Comparison of ENCODE assay signal across 1 cellular context in the genomic region with DNA sequence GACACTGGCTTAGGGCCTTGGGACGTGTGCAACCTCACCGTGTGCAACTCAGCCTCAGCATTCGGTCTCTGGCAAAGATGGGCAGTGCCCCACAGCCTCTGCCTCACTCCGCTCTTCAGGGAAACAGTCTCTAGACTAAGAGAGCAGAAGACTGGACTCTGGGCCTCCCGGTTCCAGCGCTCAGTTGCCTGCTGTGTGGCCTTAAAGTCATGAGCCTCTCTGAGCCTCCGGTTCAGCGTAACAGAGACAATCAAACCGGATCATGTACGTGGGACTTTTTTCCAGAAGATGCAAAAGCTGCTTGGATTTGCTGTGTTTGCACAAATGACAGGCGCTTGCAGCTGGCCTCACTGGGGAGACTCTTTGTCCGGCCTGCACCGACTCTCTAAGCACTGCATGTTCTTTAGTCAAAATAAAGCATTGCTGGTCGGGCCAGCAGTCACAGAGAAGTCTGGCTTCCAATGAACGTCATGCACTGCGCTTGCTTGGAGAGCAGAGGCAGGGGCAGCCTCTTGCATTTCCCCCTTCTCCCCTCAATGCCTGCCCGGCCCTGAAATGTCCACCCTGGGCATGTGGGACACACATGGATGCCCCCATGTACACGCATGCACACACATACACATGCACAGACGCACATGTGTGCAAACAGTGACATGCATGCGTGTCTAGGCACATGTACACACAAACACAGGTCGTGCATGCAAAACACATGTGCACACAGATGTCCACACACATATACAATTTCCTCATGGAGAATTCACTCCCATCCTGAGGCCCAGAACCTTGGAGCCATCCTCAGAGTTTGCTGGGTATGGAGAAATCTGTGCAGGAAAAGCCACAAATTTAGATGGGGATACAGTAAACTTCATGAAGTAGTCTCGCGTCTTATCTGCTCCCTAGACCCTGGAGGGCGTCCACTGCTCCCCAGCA.
TF ChIP-seq lines count a peak whose summit lies in the region.

No MANE protein-coding gene starts in this region.

TF ChIP-seq in HepG2, 621 proteins besides CTCF, POLR2A, EP300 and RAD21 (continued from another document and continues in another):
- TF ChIP-seq, protein P1, sequence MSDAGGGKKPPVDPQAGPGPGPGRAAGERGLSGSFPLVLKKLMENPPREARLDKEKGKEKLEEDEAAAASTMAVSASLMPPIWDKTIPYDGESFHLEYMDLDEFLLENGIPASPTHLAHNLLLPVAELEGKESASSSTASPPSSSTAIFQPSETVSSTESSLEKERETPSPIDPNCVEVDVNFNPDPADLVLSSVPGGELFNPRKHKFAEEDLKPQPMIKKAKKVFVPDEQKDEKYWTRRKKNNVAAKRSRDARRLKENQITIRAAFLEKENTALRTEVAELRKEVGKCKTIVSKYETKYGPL (CRISPR knock-in tag; IDR thresholded peaks at IDR 0.05), result no peak
- TF ChIP-seq, protein P2, sequence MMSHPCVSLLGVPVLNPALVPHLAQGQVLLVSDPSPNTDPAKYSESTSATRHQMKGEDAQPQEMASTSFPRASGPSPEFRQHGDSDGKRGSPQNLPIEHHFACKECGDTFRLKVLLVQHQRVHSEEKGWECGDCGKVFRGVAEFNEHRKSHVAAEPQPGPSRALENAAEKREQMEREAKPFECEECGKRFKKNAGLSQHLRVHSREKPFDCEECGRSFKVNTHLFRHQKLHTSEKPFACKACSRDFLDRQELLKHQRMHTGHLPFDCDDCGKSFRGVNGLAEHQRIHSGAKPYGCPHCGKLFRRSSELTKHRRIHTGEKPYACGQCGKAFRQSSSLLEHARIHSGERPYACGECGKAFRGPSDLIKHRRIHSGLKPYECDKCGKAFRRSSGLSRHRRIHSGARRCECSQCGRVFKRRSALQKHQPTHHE (CRISPR knock-in tag; IDR thresholded peaks at IDR 0.05; ENCODE audit: borderline replicate concordance), result no peak
- TF ChIP-seq GTF3A (CRISPR knock-in tag; conservative IDR thresholded peaks at IDR 0.05), result 0 out of 2 replicates have a peak, but pooled peaks have one; percentile 36
- no peak for TF ChIP-seq ZBTB8A (CRISPR knock-in tag; IDR thresholded peaks at IDR 0.05; ENCODE audit: borderline replicate concordance, low read depth)
- no peak for TF ChIP-seq ZNF460 (CRISPR knock-in tag; IDR thresholded peaks at IDR 0.05; ENCODE audit: borderline replicate concordance)
- TF ChIP-seq ZNF788 (CRISPR knock-in tag; IDR thresholded peaks at IDR 0.05; ENCODE audit: borderline replicate concordance), result no peak
- TF ChIP-seq, protein P3, sequence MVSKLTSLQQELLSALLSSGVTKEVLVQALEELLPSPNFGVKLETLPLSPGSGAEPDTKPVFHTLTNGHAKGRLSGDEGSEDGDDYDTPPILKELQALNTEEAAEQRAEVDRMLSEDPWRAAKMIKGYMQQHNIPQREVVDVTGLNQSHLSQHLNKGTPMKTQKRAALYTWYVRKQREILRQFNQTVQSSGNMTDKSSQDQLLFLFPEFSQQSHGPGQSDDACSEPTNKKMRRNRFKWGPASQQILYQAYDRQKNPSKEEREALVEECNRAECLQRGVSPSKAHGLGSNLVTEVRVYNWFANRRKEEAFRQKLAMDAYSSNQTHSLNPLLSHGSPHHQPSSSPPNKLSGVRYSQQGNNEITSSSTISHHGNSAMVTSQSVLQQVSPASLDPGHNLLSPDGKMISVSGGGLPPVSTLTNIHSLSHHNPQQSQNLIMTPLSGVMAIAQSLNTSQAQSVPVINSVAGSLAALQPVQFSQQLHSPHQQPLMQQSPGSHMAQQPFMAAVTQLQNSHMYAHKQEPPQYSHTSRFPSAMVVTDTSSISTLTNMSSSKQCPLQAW (CRISPR knock-in tag; IDR thresholded peaks at IDR 0.05), result no peak
- no peak for TF ChIP-seq MTF1 (CRISPR knock-in tag; IDR thresholded peaks at IDR 0.05)
- TF ChIP-seq ZNF12 (CRISPR knock-in tag; IDR thresholded peaks at IDR 0.05), result no peak
- TF ChIP-seq TP53 (CRISPR knock-in tag; conservative IDR thresholded peaks at IDR 0.05), result no peak
- no peak for TF ChIP-seq HNRNPUL1 (IDR thresholded peaks at IDR 0.05; ENCODE audit: low read depth, low read length)
- no peak for TF ChIP-seq FLYWCH1 (CRISPR knock-in tag; IDR thresholded peaks at IDR 0.05)
- no peak for TF ChIP-seq ZNF720 (CRISPR knock-in tag; IDR thresholded peaks at IDR 0.05)
- TF ChIP-seq, protein P4, sequence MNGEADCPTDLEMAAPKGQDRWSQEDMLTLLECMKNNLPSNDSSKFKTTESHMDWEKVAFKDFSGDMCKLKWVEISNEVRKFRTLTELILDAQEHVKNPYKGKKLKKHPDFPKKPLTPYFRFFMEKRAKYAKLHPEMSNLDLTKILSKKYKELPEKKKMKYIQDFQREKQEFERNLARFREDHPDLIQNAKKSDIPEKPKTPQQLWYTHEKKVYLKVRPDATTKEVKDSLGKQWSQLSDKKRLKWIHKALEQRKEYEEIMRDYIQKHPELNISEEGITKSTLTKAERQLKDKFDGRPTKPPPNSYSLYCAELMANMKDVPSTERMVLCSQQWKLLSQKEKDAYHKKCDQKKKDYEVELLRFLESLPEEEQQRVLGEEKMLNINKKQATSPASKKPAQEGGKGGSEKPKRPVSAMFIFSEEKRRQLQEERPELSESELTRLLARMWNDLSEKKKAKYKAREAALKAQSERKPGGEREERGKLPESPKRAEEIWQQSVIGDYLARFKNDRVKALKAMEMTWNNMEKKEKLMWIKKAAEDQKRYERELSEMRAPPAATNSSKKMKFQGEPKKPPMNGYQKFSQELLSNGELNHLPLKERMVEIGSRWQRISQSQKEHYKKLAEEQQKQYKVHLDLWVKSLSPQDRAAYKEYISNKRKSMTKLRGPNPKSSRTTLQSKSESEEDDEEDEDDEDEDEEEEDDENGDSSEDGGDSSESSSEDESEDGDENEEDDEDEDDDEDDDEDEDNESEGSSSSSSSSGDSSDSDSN (CRISPR knock-in tag; IDR thresholded peaks at IDR 0.05), result 0 out of 2 replicates have a peak, but pooled peaks have one; percentile 12
- TF ChIP-seq, protein P5, sequence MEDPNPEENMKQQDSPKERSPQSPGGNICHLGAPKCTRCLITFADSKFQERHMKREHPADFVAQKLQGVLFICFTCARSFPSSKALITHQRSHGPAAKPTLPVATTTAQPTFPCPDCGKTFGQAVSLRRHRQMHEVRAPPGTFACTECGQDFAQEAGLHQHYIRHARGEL (CRISPR knock-in tag; IDR thresholded peaks at IDR 0.05), result no peak
- TF ChIP-seq REPIN1 (CRISPR knock-in tag; IDR thresholded peaks at IDR 0.05; ENCODE audit: borderline replicate concordance, low read depth), result no peak
- no peak for TF ChIP-seq AGO2 (optimal IDR thresholded peaks at IDR 0.05; ENCODE audit: low read depth, low read length)
- TF ChIP-seq ZNF713 (CRISPR knock-in tag; IDR thresholded peaks at IDR 0.05), result peak; percentile 59; the same call in 1 of the 2 replicates
- no peak for TF ChIP-seq GATAD1 (CRISPR knock-in tag; IDR thresholded peaks at IDR 0.05)
- TF ChIP-seq ZNF670 (CRISPR knock-in tag; IDR thresholded peaks at IDR 0.05; ENCODE audit: borderline replicate concordance), result no peak
- TF ChIP-seq, protein P6, sequence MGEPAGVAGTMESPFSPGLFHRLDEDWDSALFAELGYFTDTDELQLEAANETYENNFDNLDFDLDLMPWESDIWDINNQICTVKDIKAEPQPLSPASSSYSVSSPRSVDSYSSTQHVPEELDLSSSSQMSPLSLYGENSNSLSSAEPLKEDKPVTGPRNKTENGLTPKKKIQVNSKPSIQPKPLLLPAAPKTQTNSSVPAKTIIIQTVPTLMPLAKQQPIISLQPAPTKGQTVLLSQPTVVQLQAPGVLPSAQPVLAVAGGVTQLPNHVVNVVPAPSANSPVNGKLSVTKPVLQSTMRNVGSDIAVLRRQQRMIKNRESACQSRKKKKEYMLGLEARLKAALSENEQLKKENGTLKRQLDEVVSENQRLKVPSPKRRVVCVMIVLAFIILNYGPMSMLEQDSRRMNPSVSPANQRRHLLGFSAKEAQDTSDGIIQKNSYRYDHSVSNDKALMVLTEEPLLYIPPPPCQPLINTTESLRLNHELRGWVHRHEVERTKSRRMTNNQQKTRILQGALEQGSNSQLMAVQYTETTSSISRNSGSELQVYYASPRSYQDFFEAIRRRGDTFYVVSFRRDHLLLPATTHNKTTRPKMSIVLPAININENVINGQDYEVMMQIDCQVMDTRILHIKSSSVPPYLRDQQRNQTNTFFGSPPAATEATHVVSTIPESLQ (CRISPR knock-in tag; conservative IDR thresholded peaks at IDR 0.05), result no peak
- no peak for TF ChIP-seq ZIK1 (CRISPR knock-in tag; IDR thresholded peaks at IDR 0.05; ENCODE audit: borderline replicate concordance, low read depth)
- TF ChIP-seq ZNF652 (CRISPR knock-in tag; IDR thresholded peaks at IDR 0.05; ENCODE audit: borderline replicate concordance, low read depth), result no peak
- no peak for TF ChIP-seq ZNF441 (CRISPR knock-in tag; IDR thresholded peaks at IDR 0.05; ENCODE audit: borderline replicate concordance)
- TF ChIP-seq, protein P7, sequence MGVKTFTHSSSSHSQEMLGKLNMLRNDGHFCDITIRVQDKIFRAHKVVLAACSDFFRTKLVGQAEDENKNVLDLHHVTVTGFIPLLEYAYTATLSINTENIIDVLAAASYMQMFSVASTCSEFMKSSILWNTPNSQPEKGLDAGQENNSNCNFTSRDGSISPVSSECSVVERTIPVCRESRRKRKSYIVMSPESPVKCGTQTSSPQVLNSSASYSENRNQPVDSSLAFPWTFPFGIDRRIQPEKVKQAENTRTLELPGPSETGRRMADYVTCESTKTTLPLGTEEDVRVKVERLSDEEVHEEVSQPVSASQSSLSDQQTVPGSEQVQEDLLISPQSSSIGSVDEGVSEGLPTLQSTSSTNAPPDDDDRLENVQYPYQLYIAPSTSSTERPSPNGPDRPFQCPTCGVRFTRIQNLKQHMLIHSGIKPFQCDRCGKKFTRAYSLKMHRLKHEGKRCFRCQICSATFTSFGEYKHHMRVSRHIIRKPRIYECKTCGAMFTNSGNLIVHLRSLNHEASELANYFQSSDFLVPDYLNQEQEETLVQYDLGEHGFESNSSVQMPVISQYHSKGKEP (CRISPR knock-in tag; IDR thresholded peaks at IDR 0.05), result no peak
- TF ChIP-seq HIVEP1 (CRISPR knock-in tag; IDR thresholded peaks at IDR 0.05), result 0 out of 2 replicates have a peak, but pooled peaks have one; percentile 16
- TF ChIP-seq MIER2 (CRISPR knock-in tag; IDR thresholded peaks at IDR 0.05), result no peak
- TF ChIP-seq, protein P8, sequence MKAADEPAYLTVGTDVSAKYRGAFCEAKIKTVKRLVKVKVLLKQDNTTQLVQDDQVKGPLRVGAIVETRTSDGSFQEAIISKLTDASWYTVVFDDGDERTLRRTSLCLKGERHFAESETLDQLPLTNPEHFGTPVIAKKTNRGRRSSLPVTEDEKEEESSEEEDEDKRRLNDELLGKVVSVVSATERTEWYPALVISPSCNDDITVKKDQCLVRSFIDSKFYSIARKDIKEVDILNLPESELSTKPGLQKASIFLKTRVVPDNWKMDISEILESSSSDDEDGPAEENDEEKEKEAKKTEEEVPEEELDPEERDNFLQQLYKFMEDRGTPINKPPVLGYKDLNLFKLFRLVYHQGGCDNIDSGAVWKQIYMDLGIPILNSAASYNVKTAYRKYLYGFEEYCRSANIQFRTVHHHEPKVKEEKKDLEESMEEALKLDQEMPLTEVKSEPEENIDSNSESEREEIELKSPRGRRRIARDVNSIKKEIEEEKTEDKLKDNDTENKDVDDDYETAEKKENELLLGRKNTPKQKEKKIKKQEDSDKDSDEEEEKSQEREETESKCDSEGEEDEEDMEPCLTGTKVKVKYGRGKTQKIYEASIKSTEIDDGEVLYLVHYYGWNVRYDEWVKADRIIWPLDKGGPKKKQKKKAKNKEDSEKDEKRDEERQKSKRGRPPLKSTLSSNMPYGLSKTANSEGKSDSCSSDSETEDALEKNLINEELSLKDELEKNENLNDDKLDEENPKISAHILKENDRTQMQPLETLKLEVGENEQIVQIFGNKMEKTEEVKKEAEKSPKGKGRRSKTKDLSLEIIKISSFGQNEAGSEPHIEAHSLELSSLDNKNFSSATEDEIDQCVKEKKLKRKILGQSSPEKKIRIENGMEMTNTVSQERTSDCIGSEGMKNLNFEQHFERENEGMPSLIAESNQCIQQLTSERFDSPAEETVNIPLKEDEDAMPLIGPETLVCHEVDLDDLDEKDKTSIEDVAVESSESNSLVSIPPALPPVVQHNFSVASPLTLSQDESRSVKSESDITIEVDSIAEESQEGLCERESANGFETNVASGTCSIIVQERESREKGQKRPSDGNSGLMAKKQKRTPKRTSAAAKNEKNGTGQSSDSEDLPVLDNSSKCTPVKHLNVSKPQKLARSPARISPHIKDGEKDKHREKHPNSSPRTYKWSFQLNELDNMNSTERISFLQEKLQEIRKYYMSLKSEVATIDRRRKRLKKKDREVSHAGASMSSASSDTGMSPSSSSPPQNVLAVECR (CRISPR knock-in tag; IDR thresholded peaks at IDR 0.05; ENCODE audit: borderline replicate concordance), result no peak; the same call in 1 of the 2 replicates
- no peak for TF ChIP-seq ATM (IDR thresholded peaks at IDR 0.05; ENCODE audit: borderline replicate concordance)
- TF ChIP-seq ZBTB20 (CRISPR knock-in tag; IDR thresholded peaks at IDR 0.05; ENCODE audit: borderline replicate concordance, low read depth), result no peak
- TF ChIP-seq ZNF598 (CRISPR knock-in tag; IDR thresholded peaks at IDR 0.05; ENCODE audit: borderline replicate concordance), result 0 out of 2 replicates have a peak, but pooled peaks have one; percentile 41
- no peak for TF ChIP-seq TCF7 (IDR thresholded peaks at IDR 0.05; ENCODE audit: low read depth)
- TF ChIP-seq ZNF768 (CRISPR knock-in tag; IDR thresholded peaks at IDR 0.05), result peak; percentile 94
- no peak for TF ChIP-seq ZNF83 (CRISPR knock-in tag; IDR thresholded peaks at IDR 0.05; ENCODE audit: borderline replicate concordance)
